In the genomic region with DNA sequence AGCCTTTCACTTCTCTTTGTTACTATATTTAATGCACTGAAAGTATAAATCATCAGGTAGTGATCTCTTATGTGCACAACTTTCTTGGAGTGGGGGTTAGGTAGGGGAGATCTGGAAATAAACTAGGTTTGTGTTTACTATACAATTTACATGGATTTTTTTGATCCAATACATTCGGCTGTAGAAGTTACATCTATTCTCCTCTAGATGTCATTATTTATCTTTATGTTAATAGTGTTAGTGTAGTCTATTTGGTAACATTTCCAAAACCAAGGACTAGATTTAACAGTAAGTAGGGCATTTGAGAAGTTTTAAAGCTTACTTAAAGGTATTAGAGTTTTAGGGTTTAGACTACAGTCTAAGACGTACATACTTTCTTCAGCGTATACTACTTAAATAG, we compare ENCODE assay signal across 7 cellular contexts. TPM values are rescaled to one million over a fixed set of nuclear protein-coding genes. Genes with fewer than 3 reads are reported as not detected.
A peak's percentile ranks its signal among the peaks of the same experiment; 100 is the strongest.
DNase-seq lines count a peak whose midpoint lies in the region; ATAC-seq, FAIRE-seq and TF ChIP-seq lines count a peak whose summit lies in the region.

No MANE protein-coding gene starts in this region.

- H3K9me3 ChIP-seq in mesenchymal stem cell (ENCODE audit: control insufficient read depth, low read length): no peaks in the 10 kb centered on the region

- H2BK5ac ChIP-seq in mesenchymal stem cell (ENCODE audit: low read depth, low read length, poor library complexity, severe bottlenecking): no peak overlapping the region

- H4K91ac ChIP-seq in mesenchymal stem cell (ENCODE audit: low read length): no peak overlapping the region

- H2BK15ac ChIP-seq in mesenchymal stem cell (ENCODE audit: low read depth, poor library complexity, severe bottlenecking): no peak overlapping the region

- TF ChIP-seq CTCF in LNCaP clone FGC (IDR thresholded peaks at IDR 0.05; ENCODE audit: control insufficient read depth, extremely low read depth, insufficient read depth): peak; percentile 53

- H3K36me3 ChIP-seq in mesenchymal stem cell (ENCODE audit: control insufficient read depth in 1 of 2, insufficient read depth in 2 of 2, low read depth in 1 of 2, low read length in 2 of 2): peaks cover 6 to 64% of the 10 kb centered on the region in 2 experiments

- H3K27me3 ChIP-seq in mesenchymal stem cell (ENCODE audit: control insufficient read depth in 1 of 2, insufficient read depth in 1 of 2, low read length in 2 of 2): no peaks in the 10 kb centered on the region

- WGBS in mesenchymal stem cell: no CpG with 5 or more reads among the region's 3 CpGs

- no peak overlapping the region for H4K8ac ChIP-seq in mesenchymal stem cell (ENCODE audit: low read length)

- H3K4me3 ChIP-seq in LNCaP clone FGC (ENCODE audit: low read depth, low read length) (no peak overlapping the region), mesenchymal stem cell (ENCODE audit: insufficient read depth in 1 of 2, low read depth in 1 of 2, low read length in 2 of 2) (no peak overlapping the region)

- H3K4me1 ChIP-seq in mesenchymal stem cell (ENCODE audit: control insufficient read depth, insufficient read depth, low read depth, low read length): no peaks in the 10 kb centered on the region

- no peak overlapping the region for H2BK12ac ChIP-seq in mesenchymal stem cell (ENCODE audit: low read length in 2 of 2)

- no peak overlapping the region for H3K14ac ChIP-seq in mesenchymal stem cell (ENCODE audit: low read length in 2 of 2)

- DNase-seq in LNCaP clone FGC (ENCODE audit: low read depth): no peak
- DNase-seq in astrocyte of the hippocampus (ENCODE audit: low read depth, low spot score): peak; percentile 11
- DNase-seq in mesenchymal stem cell: peak; percentile 52
- no peak for DNase-seq in stimulated activated CD8-positive, alpha-beta memory T cell treated with anti-CD3 and anti-CD28 coated beads, Interleukin-4, amount 100 ng/mL, for 48 hours
- no peak for DNase-seq in stimulated activated CD4-positive, alpha-beta T cell treated with anti-CD3 and anti-CD28 coated beads, Interleukin-4, amount 100 ng/mL, for 1 hour

- no peak overlapping the region for H3K27ac ChIP-seq in mesenchymal stem cell (ENCODE audit: low read length, poor library complexity, severe bottlenecking)

- no peak for ATAC-seq in GM19023 (IDR thresholded peaks at IDR 0.05; ENCODE audit: unreplicated experiment)

- no peak overlapping the region for H2AFZ ChIP-seq in mesenchymal stem cell (ENCODE audit: low read depth, low read length)

- no peak overlapping the region for H3K23ac ChIP-seq in mesenchymal stem cell (ENCODE audit: low read length in 2 of 2)

- H2AK5ac ChIP-seq in mesenchymal stem cell (ENCODE audit: low read length, severe bottlenecking): no peak overlapping the region

- H3K9ac ChIP-seq in mesenchymal stem cell (ENCODE audit: low read length): no peak overlapping the region

- peak; percentile 89 for FAIRE-seq in G401.6 (lab: Jason Lieb, UNC)

- peaks cover 2% of the 10 kb centered on the region for H3K79me1 ChIP-seq in mesenchymal stem cell (replicated peaks; ENCODE audit: low read length, poor library complexity, severe bottlenecking)

- no peak overlapping the region for H3K4me2 ChIP-seq in mesenchymal stem cell (ENCODE audit: low read length, poor library complexity, severe bottlenecking)

- H2BK120ac ChIP-seq in mesenchymal stem cell (ENCODE audit: low read depth, low read length): no peak overlapping the region

- H3K4ac ChIP-seq in mesenchymal stem cell (ENCODE audit: low read depth in 1 of 2, low read length in 2 of 2): no peak overlapping the region

- no peak overlapping the region for H3K18ac ChIP-seq in mesenchymal stem cell (ENCODE audit: low read depth in 1 of 2, low read length in 2 of 2)

RNA-seq across cellular contexts. Expression of a gene that starts 5.4 kb away (rescaled TPM):
- polyA plus RNA-seq in mesenchymal stem cell (2013, experiment 1 of 2): 23.9 TPM
- polyA plus RNA-seq in mesenchymal stem cell (2013, experiment 2 of 2): 24.6 TPM

Comparison
In these comparisons a context has a peak if more than half of its experiments do, and no peak if none do; other contexts are left out.
1. DNase-seq: peak in astrocyte of the hippocampus (single experiment) and mesenchymal stem cell (single experiment); none in LNCaP clone FGC (single experiment), stimulated activated CD8-positive, alpha-beta memory T cell treated with anti-CD3 and anti-CD28 coated beads, Interleukin-4, amount 100 ng/mL, for 48 hours (single experiment) and stimulated activated CD4-positive, alpha-beta T cell treated with anti-CD3 and anti-CD28 coated beads, Interleukin-4, amount 100 ng/mL, for 1 hour (single experiment).